Comparison of ENCODE assay signal across 1 cellular context in the genomic region with DNA sequence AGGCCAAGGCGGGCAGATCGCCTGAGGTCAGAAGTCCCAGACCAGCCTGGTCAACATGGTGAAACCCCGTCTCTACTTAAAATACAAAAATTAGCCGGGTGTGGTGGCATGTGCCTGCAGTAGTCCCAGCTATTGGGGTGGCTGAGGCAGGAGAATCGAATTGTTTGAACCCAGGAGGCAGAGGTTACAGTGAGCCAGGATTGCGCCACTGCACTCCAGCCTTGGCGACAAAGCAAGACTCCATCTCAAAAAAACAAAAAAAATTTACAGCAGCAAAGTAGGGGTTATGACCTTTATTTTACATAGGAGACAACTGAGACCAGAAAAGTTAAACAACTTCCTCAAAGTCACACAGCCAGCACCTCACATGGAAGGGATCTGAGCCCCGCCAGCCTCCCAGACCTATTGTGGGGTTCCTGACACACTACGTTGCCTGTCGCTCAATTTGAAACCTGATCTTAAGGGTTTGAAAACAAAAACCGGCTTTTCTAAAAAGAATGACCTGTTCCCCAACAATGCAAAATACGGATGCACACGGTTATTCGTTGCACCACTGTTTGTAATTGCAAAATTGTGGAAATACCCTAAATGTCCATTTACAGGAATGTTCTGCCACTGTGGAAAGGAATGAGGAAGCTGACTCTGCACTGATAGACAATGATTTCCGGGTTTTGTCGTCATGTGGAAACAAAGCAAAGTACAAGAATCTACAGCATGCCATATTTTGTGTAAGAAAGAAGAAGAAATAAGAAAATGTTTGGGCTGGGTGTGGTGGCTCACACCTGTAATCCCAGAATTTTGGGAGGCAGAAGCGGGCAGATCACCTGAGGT.
TF ChIP-seq lines count a peak whose summit lies in the region.

No MANE protein-coding gene starts in this region.

TF ChIP-seq in HepG2, 621 proteins besides CTCF, POLR2A, EP300 and RAD21 (continued from another document and continues in another):
- no peak for TF ChIP-seq RERE (CRISPR knock-in tag; IDR thresholded peaks at IDR 0.05; ENCODE audit: low read depth)
- no peak for TF ChIP-seq SRSF9 (IDR thresholded peaks at IDR 0.05; ENCODE audit: borderline replicate concordance, insufficient read depth, low read depth, low read length, poor library complexity, severe bottlenecking)
- peak; percentile 57 for TF ChIP-seq ZFP36 (IDR thresholded peaks at IDR 0.05; ENCODE audit: borderline replicate concordance, low read depth, low read length, partially characterized antibody)
- no peak for TF ChIP-seq SETDB1 (CRISPR knock-in tag; IDR thresholded peaks at IDR 0.05; ENCODE audit: borderline replicate concordance)
- TF ChIP-seq FOXO1 (CRISPR knock-in tag; IDR thresholded peaks at IDR 0.05) = peak; percentile 85
- TF ChIP-seq TEAD3 (CRISPR knock-in tag; optimal IDR thresholded peaks at IDR 0.05; ENCODE audit: borderline replicate concordance) = peak; percentile 99
- TF ChIP-seq NFE2L2 (IDR thresholded peaks at IDR 0.05; ENCODE audit: low read length) = no peak; the same call in 1 of the 2 replicates
- no peak for TF ChIP-seq ZSCAN21 (CRISPR knock-in tag; IDR thresholded peaks at IDR 0.05; ENCODE audit: borderline replicate concordance)
- no peak for TF ChIP-seq ZNF326 (CRISPR knock-in tag; IDR thresholded peaks at IDR 0.05; ENCODE audit: borderline replicate concordance)
- no peak for TF ChIP-seq IRF9 (CRISPR knock-in tag; IDR thresholded peaks at IDR 0.05; ENCODE audit: borderline replicate concordance)
- TF ChIP-seq ZNF570 (CRISPR knock-in tag; IDR thresholded peaks at IDR 0.05; ENCODE audit: borderline replicate concordance) = no peak
- 0 out of 2 replicates have a peak, but pooled peaks have one; percentile 48 for TF ChIP-seq ZNF770 (CRISPR knock-in tag; IDR thresholded peaks at IDR 0.05)
- peak; percentile 23 to 82; a peak in 3 of 4 replicates for TF ChIP-seq NR2F1 (CRISPR knock-in tag; IDR thresholded peaks at IDR 0.05)
- TF ChIP-seq RARA (CRISPR knock-in tag; IDR thresholded peaks at IDR 0.05) = peak; percentile 86
- TF ChIP-seq ZFX (CRISPR knock-in tag; IDR thresholded peaks at IDR 0.05; ENCODE audit: low read depth) = peak; percentile 17; the same call in 1 of the 2 replicates
- TF ChIP-seq ZNF776 (CRISPR knock-in tag; IDR thresholded peaks at IDR 0.05) = no peak
- peak; percentile 100 for TF ChIP-seq RELA (CRISPR knock-in tag; IDR thresholded peaks at IDR 0.05)
- TF ChIP-seq ZSCAN25 (CRISPR knock-in tag; IDR thresholded peaks at IDR 0.05) = no peak
- TF ChIP-seq ZNF670 (CRISPR knock-in tag; IDR thresholded peaks at IDR 0.05; ENCODE audit: borderline replicate concordance) = peak; percentile 31; the same call in 1 of the 2 replicates
- no peak; the same call in 1 of the 2 replicates for TF ChIP-seq AKAP8 (CRISPR knock-in tag; IDR thresholded peaks at IDR 0.05)
- TF ChIP-seq ZNF672 (CRISPR knock-in tag; IDR thresholded peaks at IDR 0.05) = no peak
- TF ChIP-seq STAG1 (CRISPR knock-in tag; IDR thresholded peaks at IDR 0.05) = peak; percentile 10; the same call in 1 of the 2 replicates
- no peak for TF ChIP-seq TMF1 (CRISPR knock-in tag; IDR thresholded peaks at IDR 0.05; ENCODE audit: low read depth)
- TF ChIP-seq SMARCE1 (IDR thresholded peaks at IDR 0.05; ENCODE audit: borderline replicate concordance) = no peak
- TF ChIP-seq TOPORS (CRISPR knock-in tag; IDR thresholded peaks at IDR 0.05) = no peak
- TF ChIP-seq ZNF317 (CRISPR knock-in tag; IDR thresholded peaks at IDR 0.05) = no peak; the same call in none of the 2 replicates
- no peak for TF ChIP-seq THAP7 (CRISPR knock-in tag; IDR thresholded peaks at IDR 0.05)
- no peak for TF ChIP-seq ZNF550 (CRISPR knock-in tag; IDR thresholded peaks at IDR 0.05; ENCODE audit: borderline replicate concordance)
- TF ChIP-seq, protein P1, sequence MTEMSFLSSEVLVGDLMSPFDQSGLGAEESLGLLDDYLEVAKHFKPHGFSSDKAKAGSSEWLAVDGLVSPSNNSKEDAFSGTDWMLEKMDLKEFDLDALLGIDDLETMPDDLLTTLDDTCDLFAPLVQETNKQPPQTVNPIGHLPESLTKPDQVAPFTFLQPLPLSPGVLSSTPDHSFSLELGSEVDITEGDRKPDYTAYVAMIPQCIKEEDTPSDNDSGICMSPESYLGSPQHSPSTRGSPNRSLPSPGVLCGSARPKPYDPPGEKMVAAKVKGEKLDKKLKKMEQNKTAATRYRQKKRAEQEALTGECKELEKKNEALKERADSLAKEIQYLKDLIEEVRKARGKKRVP (CRISPR knock-in tag; IDR thresholded peaks at IDR 0.05) = peak in 1 of 2 experiments; percentile 84; a peak in 2 of 4 replicates
- peak; percentile 87 for TF ChIP-seq ZNF331 (CRISPR knock-in tag; IDR thresholded peaks at IDR 0.05)
- TF ChIP-seq KLF15 (CRISPR knock-in tag; IDR thresholded peaks at IDR 0.05; ENCODE audit: borderline replicate concordance) = no peak
- TF ChIP-seq ZBTB20 (CRISPR knock-in tag; IDR thresholded peaks at IDR 0.05; ENCODE audit: borderline replicate concordance, low read depth) = peak; percentile 18; the same call in 1 of the 2 replicates
- TF ChIP-seq REPIN1 (CRISPR knock-in tag; IDR thresholded peaks at IDR 0.05; ENCODE audit: borderline replicate concordance, low read depth) = no peak
- TF ChIP-seq, protein P2, sequence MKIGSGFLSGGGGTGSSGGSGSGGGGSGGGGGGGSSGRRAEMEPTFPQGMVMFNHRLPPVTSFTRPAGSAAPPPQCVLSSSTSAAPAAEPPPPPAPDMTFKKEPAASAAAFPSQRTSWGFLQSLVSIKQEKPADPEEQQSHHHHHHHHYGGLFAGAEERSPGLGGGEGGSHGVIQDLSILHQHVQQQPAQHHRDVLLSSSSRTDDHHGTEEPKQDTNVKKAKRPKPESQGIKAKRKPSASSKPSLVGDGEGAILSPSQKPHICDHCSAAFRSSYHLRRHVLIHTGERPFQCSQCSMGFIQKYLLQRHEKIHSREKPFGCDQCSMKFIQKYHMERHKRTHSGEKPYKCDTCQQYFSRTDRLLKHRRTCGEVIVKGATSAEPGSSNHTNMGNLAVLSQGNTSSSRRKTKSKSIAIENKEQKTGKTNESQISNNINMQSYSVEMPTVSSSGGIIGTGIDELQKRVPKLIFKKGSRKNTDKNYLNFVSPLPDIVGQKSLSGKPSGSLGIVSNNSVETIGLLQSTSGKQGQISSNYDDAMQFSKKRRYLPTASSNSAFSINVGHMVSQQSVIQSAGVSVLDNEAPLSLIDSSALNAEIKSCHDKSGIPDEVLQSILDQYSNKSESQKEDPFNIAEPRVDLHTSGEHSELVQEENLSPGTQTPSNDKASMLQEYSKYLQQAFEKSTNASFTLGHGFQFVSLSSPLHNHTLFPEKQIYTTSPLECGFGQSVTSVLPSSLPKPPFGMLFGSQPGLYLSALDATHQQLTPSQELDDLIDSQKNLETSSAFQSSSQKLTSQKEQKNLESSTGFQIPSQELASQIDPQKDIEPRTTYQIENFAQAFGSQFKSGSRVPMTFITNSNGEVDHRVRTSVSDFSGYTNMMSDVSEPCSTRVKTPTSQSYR (CRISPR knock-in tag; IDR thresholded peaks at IDR 0.05; ENCODE audit: borderline replicate concordance) = peak; percentile 62; the same call in 1 of the 2 replicates
- no peak for TF ChIP-seq NFATC3 (CRISPR knock-in tag; IDR thresholded peaks at IDR 0.05)
- no peak; the same call in 1 of the 2 replicates for TF ChIP-seq CHCHD3 (CRISPR knock-in tag; IDR thresholded peaks at IDR 0.05)
- TF ChIP-seq SNAI1 (CRISPR knock-in tag; IDR thresholded peaks at IDR 0.05; ENCODE audit: borderline replicate concordance) = no peak
- peak; percentile 79 for TF ChIP-seq IRF2 (CRISPR knock-in tag; IDR thresholded peaks at IDR 0.05)
- TF ChIP-seq DNMT3B (CRISPR knock-in tag; conservative IDR thresholded peaks at IDR 0.05) = 0 out of 2 replicates have a peak, but pooled peaks have one; percentile 27
- TF ChIP-seq AGO1 (IDR thresholded peaks at IDR 0.05; ENCODE audit: low read depth, low read length, poor library complexity, severe bottlenecking) = no peak
- TF ChIP-seq, protein P3, sequence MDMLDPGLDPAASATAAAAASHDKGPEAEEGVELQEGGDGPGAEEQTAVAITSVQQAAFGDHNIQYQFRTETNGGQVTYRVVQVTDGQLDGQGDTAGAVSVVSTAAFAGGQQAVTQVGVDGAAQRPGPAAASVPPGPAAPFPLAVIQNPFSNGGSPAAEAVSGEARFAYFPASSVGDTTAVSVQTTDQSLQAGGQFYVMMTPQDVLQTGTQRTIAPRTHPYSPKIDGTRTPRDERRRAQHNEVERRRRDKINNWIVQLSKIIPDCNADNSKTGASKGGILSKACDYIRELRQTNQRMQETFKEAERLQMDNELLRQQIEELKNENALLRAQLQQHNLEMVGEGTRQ (IDR thresholded peaks at IDR 0.05; ENCODE audit: low read depth, low read length) = no peak
- TF ChIP-seq, protein P3 (CRISPR knock-in tag; IDR thresholded peaks at IDR 0.05; ENCODE audit: borderline replicate concordance) = no peak
- no peak for TF ChIP-seq SRSF4 (IDR thresholded peaks at IDR 0.05; ENCODE audit: low read depth, low read length, poor library complexity, severe bottlenecking)
- no peak; the same call in 1 of the 2 replicates for TF ChIP-seq MBD4 (IDR thresholded peaks at IDR 0.05; ENCODE audit: borderline replicate concordance, low read length)
- no peak for TF ChIP-seq HOXA7 (CRISPR knock-in tag; IDR thresholded peaks at IDR 0.05)
- TF ChIP-seq MTF1 (CRISPR knock-in tag; IDR thresholded peaks at IDR 0.05) = no peak
